In the genomic region with DNA sequence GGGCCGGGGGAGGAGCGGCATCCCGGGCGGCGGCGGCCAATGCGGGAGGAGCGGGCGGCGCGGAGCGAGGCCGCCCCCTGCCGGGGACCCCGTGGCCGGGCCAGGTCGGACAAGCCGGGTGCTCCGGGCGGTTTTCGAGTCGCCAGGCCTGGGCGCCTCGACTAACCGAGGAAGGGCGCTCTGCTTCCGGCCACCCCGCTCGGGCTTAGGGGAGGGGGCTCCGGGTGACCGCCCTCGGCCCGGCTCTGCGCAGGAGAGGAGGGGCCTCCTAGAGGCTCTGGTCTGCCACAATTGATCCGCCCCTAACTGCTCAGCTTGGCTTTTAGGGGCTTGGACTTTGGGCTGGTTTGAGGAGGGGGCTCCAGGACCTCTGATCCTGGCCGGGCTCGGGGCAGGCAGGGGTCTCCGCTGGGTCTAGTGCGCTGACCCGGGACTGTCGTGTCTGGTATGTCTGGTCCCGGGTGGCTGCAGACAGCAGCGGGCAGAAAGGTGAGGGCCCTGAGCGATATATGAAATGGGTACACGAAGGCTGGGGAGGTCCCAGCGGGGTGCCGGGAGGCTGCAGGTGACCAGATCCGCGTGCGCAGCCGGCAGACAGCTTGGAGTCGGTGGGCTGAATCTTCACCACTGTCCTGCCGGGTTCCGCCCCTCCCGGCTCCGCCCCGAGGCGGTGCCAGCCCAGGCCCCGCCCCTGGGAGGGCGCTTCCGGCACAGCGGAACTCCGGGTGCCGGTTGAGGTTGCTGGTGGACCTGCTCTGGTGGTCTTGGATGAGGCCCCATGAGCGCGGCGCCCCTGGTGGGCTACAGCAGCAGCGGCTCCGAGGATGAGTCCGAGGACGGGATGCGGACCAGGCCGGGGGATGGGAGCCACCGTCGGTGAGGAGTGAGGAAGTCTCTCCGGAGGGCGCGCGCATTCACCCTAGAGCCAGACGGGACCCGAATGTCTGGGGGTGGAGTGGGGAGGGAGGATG, we compare ENCODE assay signal across 8 cellular contexts. TPM values are rescaled to one million over a fixed set of nuclear protein-coding genes. Genes with fewer than 3 reads are reported as not detected.
DNase-seq lines count a peak whose midpoint lies in the region; ATAC-seq, FAIRE-seq and TF ChIP-seq lines count a peak whose summit lies in the region.

A gene with protein sequence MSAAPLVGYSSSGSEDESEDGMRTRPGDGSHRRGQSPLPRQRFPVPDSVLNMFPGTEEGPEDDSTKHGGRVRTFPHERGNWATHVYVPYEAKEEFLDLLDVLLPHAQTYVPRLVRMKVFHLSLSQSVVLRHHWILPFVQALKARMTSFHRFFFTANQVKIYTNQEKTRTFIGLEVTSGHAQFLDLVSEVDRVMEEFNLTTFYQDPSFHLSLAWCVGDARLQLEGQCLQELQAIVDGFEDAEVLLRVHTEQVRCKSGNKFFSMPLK (plus strand): TSS at position 702 of the 971 bp plus-strand sequence. CDS start 77 bp downstream, at position 779.

- H3K9me3 ChIP-seq in HepG2 (ENCODE audit: low read length): peaks cover 1% of the 10 kb centered on the region; the same call in 1 of the 2 replicates

- H2AFZ ChIP-seq in HepG2 (ENCODE audit: low read length): no peak within 1 kb of the TSS

- TF ChIP-seq POLR2A in HepG2 (IDR thresholded peaks at IDR 0.05; ENCODE audit: insufficient read depth in 1 of 2, low read depth in 2 of 2, low read length in 2 of 2): peak; percentile 68 to 91

- no peaks in the 10 kb centered on the region; a peak in 1 of 5 replicates for H3K27me3 ChIP-seq in HepG2 (ENCODE audit: control insufficient read depth in 1 of 2, insufficient read depth in 2 of 2, low read length in 2 of 2)

- ATAC-seq in GM18868 (IDR thresholded peaks at IDR 0.05; ENCODE audit: unreplicated experiment) (peak; percentile 79), HG03103 (IDR thresholded peaks at IDR 0.05; ENCODE audit: low read depth, unreplicated experiment) (peak; percentile 73), HepG2 (peak; percentile 92)

- 0 out of 4 replicates have a peak, but pooled peaks of 1 of the 2 experiments have one; percentile 9 for TF ChIP-seq EP300 in HepG2 (IDR thresholded peaks at IDR 0.05; ENCODE audit: low read depth in 2 of 2, low read length in 2 of 2)
- no peak for TF ChIP-seq EP300 in HepG2 (CRISPR knock-in tag; IDR thresholded peaks at IDR 0.05; ENCODE audit: borderline replicate concordance)

- H4K20me1 ChIP-seq in HepG2 (ENCODE audit: insufficient read depth, low read length): no peaks in the 10 kb centered on the region

- intact Hi-C loops in HepG2 (cut with micrococcal nuclease; ENCODE audit: unreplicated experiment): loop anchor here (1.0 to 10.0 kb wide), 4 partner anchors 100 to 266 kb away; a partner anchor contains a TSS

- peak; percentile 85 for TF ChIP-seq RAD21 in HepG2 (CRISPR knock-in tag; IDR thresholded peaks at IDR 0.05)

- H3K4me1 ChIP-seq in HepG2 (ENCODE audit: insufficient read depth, low read length): peaks cover 34% of the 10 kb centered on the region

- H3K4me2 ChIP-seq in HepG2 (ENCODE audit: low read depth, low read length): peak within 1 kb of the TSS; percentile 99

- TF ChIP-seq CTCF in AG10803 (conservative IDR thresholded peaks at IDR 0.05; ENCODE audit: low read length): peak; percentile 41
- peak; percentile 72 for TF ChIP-seq CTCF in HepG2 (CRISPR knock-in tag; IDR thresholded peaks at IDR 0.05)

- DNase-seq in AG10803 (ENCODE audit: low read depth) (peak; percentile 72), NCI-H460 (ENCODE audit: extremely low read depth, low read depth) (peak; percentile 82), dedifferentiated amniotic fluid mesenchymal stem cell (ENCODE audit: extremely low spot score) (peak; percentile 60), HepG2 (ENCODE audit: low spot score) (peak; percentile 88)
- DNase-seq in activated CD4-positive, alpha-beta T cell treated with anti-CD3 and anti-CD28 coated beads for 4 hours: peak; percentile 78 to 79
- DNase-seq in stimulated activated CD4-positive, alpha-beta T cell treated with anti-CD3 and anti-CD28 coated beads, Interleukin-4, amount 100 ng/mL, for 24 hours: peak; percentile 79

- H3K9ac ChIP-seq in HepG2 (ENCODE audit: insufficient read depth, low read depth, low read length): peak within 1 kb of the TSS; percentile 81

- FAIRE-seq in HepG2 (lab: Jason Lieb, UNC): peak; percentile 93

- peak within 1 kb of the TSS; percentile 81 for H3K27ac ChIP-seq in HepG2 (ENCODE audit: extremely low read length, insufficient read depth, low read length)

- in situ Hi-C loops in HepG2 (cut with HindIII; ENCODE audit: extremely low pct_ligation_motif_present, low pct_unique_long_range_greater_than_20kb): loop anchor here (5.0 kb wide), 2 partner anchors 104 to 244 kb away; no protein-coding TSS in a partner anchor

- POLR2A ChIA-PET in HepG2 (lab: Yijun Ruan, JAX): interaction anchor here (0.7 to 4.1 kb wide), 18 partner anchors 10 to 297 kb away, joined by 3 to 24 read pairs (median 4); a partner anchor contains a TSS

- peak within 1 kb of the TSS; percentile 91 for H3K4me3 ChIP-seq in AG10803 (ENCODE audit: low read length)
- peak within 1 kb of the TSS; percentile 85 to 98 (median 93) for H3K4me3 ChIP-seq in HepG2 (replicated peaks in 1 of 3; ENCODE audit: insufficient read depth in 1 of 3, low read depth in 2 of 3, low read length in 3 of 3)

- WGBS in HepG2 (ENCODE audit: low lambda C conversion rate): under 1% methylated on average over 31 of the region's 81 CpGs

- peaks cover 7% of the 10 kb centered on the region for H3K79me2 ChIP-seq in HepG2 (ENCODE audit: insufficient read depth, low read length)

- CTCF ChIA-PET in HepG2 (lab: Yijun Ruan, JAX; ENCODE audit: low intra/inter-chr PET ratio, low total read pairs): interaction anchor here (0.9 to 1.3 kb wide), 2 partner anchors 101 to 244 kb away, joined by 5 to 7 read pairs; no protein-coding TSS in a partner anchor

- peaks cover 6 to 33% of the 10 kb centered on the region in 2 experiments; a peak in 3 of 5 replicates for H3K36me3 ChIP-seq in HepG2 (replicated peaks in 1 of 2; ENCODE audit: control insufficient read depth in 1 of 2, insufficient read depth in 2 of 2, low read length in 2 of 2)

- no TSS peak for BruUV-seq in HepG2 (replicated peaks; lab: Mats Ljungman, UMichigan)

TF ChIP-seq in HepG2, 621 proteins besides CTCF, POLR2A, EP300 and RAD21 (continues in another document):
- peak; percentile 78 for TF ChIP-seq ZNF547 (CRISPR knock-in tag; IDR thresholded peaks at IDR 0.05)
- peak; percentile 13; the same call in 1 of the 2 replicates for TF ChIP-seq ARHGAP35 (CRISPR knock-in tag; IDR thresholded peaks at IDR 0.05; ENCODE audit: borderline replicate concordance)
- TF ChIP-seq HNRNPLL (IDR thresholded peaks at IDR 0.05; ENCODE audit: low read depth, low read length, poor library complexity, severe bottlenecking): peak; percentile 77
- no peak for TF ChIP-seq SMARCE1 (IDR thresholded peaks at IDR 0.05; ENCODE audit: borderline replicate concordance)
- 0 out of 2 replicates have a peak, but pooled peaks have one; percentile 5 for TF ChIP-seq FOSL1 (CRISPR knock-in tag; IDR thresholded peaks at IDR 0.05; ENCODE audit: borderline replicate concordance)
- TF ChIP-seq KLF12 (CRISPR knock-in tag; IDR thresholded peaks at IDR 0.05; ENCODE audit: borderline replicate concordance): peak; percentile 65; the same call in 1 of the 2 replicates
- peak; percentile 88; the same call in 1 of the 2 replicates for TF ChIP-seq ZNF564 (CRISPR knock-in tag; IDR thresholded peaks at IDR 0.05)
- no peak for TF ChIP-seq RELA (CRISPR knock-in tag; IDR thresholded peaks at IDR 0.05)
- TF ChIP-seq TAF1 (CRISPR knock-in tag; IDR thresholded peaks at IDR 0.05): peak; percentile 88
- peak; percentile 70; the same call in 1 of the 2 replicates for TF ChIP-seq ZNF598 (CRISPR knock-in tag; IDR thresholded peaks at IDR 0.05; ENCODE audit: borderline replicate concordance)
- peak; percentile 71; the same call in 1 of the 2 replicates for TF ChIP-seq ZNF510 (CRISPR knock-in tag; IDR thresholded peaks at IDR 0.05; ENCODE audit: low read depth)
- TF ChIP-seq ZFAT (CRISPR knock-in tag; conservative IDR thresholded peaks at IDR 0.05): peak; percentile 22; the same call in 1 of the 2 replicates
- TF ChIP-seq AHR (CRISPR knock-in tag; IDR thresholded peaks at IDR 0.05): no peak

RNA-seq across cellular contexts. Expression of the gene that starts here (rescaled TPM):
- total RNA-seq in NCI-H460 (2014; rRNA removed; shearing (Covaris generic)): 14.2 and 17.5 TPM in 2 replicates
- 32.8 and 51.6 TPM in 2 replicates for polyA plus RNA-seq in NCI-H460 (2014; cell fraction: nucleus; rRNA removed)
- 16.7 and 33.5 TPM in 2 replicates for total RNA-seq in HepG2 (2016; rRNA removed; fragmentation: Illumina TruSeq; extraction: Trizol)
- 11.1 and 11.2 TPM in 2 replicates for total RNA-seq in HepG2 (2016; cell fraction: cytosol; rRNA removed; fragmentation: Illumina TruSeq; extraction: Trizol; ENCODE audit: low read depth)
- 17.4 and 32.4 TPM in 2 replicates for total RNA-seq in HepG2 (2016; cell fraction: insoluble cytoplasmic fraction; rRNA removed; fragmentation: Illumina TruSeq; extraction: Trizol)
- 47.5 and 49.4 TPM in 2 replicates for total RNA-seq in HepG2 (2016; cell fraction: membrane; rRNA removed; fragmentation: Illumina TruSeq; extraction: Trizol)
- total RNA-seq in HepG2 (2016; cell fraction: nucleus; rRNA removed; fragmentation: Illumina TruSeq; extraction: Trizol): 17.8 and 27.0 TPM in 2 replicates
- polyA plus RNA-seq in HepG2 (2011; rRNA removed): 65.4 and 75.9 TPM in 2 replicates
- 60.7 and 64.8 TPM in 2 replicates for polyA plus RNA-seq in HepG2 (2011; cell fraction: cytosol; rRNA removed)
- polyA plus RNA-seq in HepG2 (2011; cell fraction: nucleus; rRNA removed): 51.6 and 63.8 TPM in 2 replicates
- 24.1 and 47.2 TPM in 2 replicates for polyA plus RNA-seq in HepG2 (2012)
- polyA plus RNA-seq in HepG2 (2016; cell fraction: cytosol; fragmentation: Illumina TruSeq; extraction: Trizol; ENCODE audit: low read depth): 54.6 and 63.3 TPM in 2 replicates
- 76.8 and 103 TPM in 2 replicates for polyA plus RNA-seq in HepG2 (2016; cell fraction: insoluble cytoplasmic fraction; fragmentation: Illumina TruSeq; extraction: Trizol; ENCODE audit: low read depth)
- 136 and 142 TPM in 2 replicates for polyA plus RNA-seq in HepG2 (2016; cell fraction: membrane; fragmentation: Illumina TruSeq; extraction: Trizol; ENCODE audit: low read depth)
- 62.4 and 62.9 TPM in 2 replicates for polyA plus RNA-seq in HepG2 (2016; cell fraction: nucleus; fragmentation: Illumina TruSeq; extraction: Trizol; ENCODE audit: insufficient read depth, low read depth)
- 97.4 and 101 TPM in 2 replicates for polyA minus RNA-seq in HepG2 (2011; rRNA and poly(A)+ RNA removed; ENCODE audit: low replicate concordance)
- 44.2 and 48.1 TPM in 2 replicates for polyA minus RNA-seq in HepG2 (2011; cell fraction: cytosol; rRNA and poly(A)+ RNA removed)
- polyA minus RNA-seq in HepG2 (2011; cell fraction: nucleus; rRNA and poly(A)+ RNA removed): 30.8 and 37.7 TPM in 2 replicates

Comparison
In these comparisons a context has a peak if more than half of its experiments do, and no peak if none do; other contexts are left out.
1. Peak in every context shown above with its lines: DNase-seq, ATAC-seq, H3K4me3 ChIP-seq and H3K27ac ChIP-seq.